In genomic region chr4:132382243-132382642, GRCh38 we compare ENCODE assay signal across 30 cellular contexts.
"Had no signal": no experiment of that assay in that cellular context is flagged by ENCODE, and none has a peak within 500 bp of the region (broad histone marks: within the 10 kb centered on the region; RNA-seq: fewer than 3 reads in every experiment).

No MANE protein-coding gene starts in this region.

- H3K9me3 ChIP-seq: left lung, lower lobe of right lung, pancreas, prostate gland, stomach, testis, thyroid gland, upper lobe of left lung, vagina had no signal

- H3K4me1 Mint-ChIP-seq: immature natural killer cell; naive thymus-derived CD8-positive, alpha-beta T cell; nephron; neural crest cell; stimulated activated naive B cell treated with anti-CD40 and anti-IgM and Interleukin-4, amounts not matched to agents 10 μg/mL and 1 μg/mL and 100 μg/mL, for 72 hours had no signal

- H3K36me3 Mint-ChIP-seq: naive thymus-derived CD8-positive, alpha-beta T cell; stimulated activated naive B cell treated with anti-CD40 and anti-IgM and Interleukin-4, amounts not matched to agents 10 μg/mL and 1 μg/mL and 100 μg/mL, for 72 hours had no signal

- DNase-seq: immature natural killer cell; kidney; left colon; left lung; lower lobe of right lung; mammary epithelial cell; mesenchymal stem cell; naive thymus-derived CD8-positive, alpha-beta T cell; nucleus accumbens; pancreas; posterior cingulate gyrus; retina; stimulated activated CD4-positive, alpha-beta T cell treated with anti-CD3 and anti-CD28 coated beads, Interleukin-12 subunit alpha, Interleukin-12 subunit beta, amount 100 ng/mL, for 4 hours; stimulated activated CD4-positive, alpha-beta T cell treated with anti-CD3 and anti-CD28 coated beads, Interleukin-15, amount 100 ng/mL, for 24 hours; stimulated activated CD4-positive, alpha-beta T cell treated with anti-CD3 and anti-CD28 coated beads, Interleukin-2, amount 100 ng/mL, for 24 hours; stimulated activated CD4-positive, alpha-beta T cell treated with anti-CD3 and anti-CD28 coated beads, Interleukin-4, amount 100 ng/mL, for 1 hour; stimulated activated naive B cell treated with anti-CD40 and anti-IgM and Interleukin-4, amounts not matched to agents 10 μg/mL and 1 μg/mL and 100 μg/mL, for 72 hours; stimulated activated naive CD8-positive, alpha-beta T cell treated with anti-CD3 and anti-CD28 coated beads, Interleukin-15, Interleukin-2, amounts not matched to agents 100 U/mL and 50 U/mL, for 24 hours; stomach; testis; thyroid gland; transverse colon; upper lobe of left lung had no signal

- H3K27ac Mint-ChIP-seq: immature natural killer cell; naive thymus-derived CD8-positive, alpha-beta T cell; nephron; stimulated activated naive B cell treated with anti-CD40 and anti-IgM and Interleukin-4, amounts not matched to agents 10 μg/mL and 1 μg/mL and 100 μg/mL, for 72 hours had no signal

- FAIRE-seq: islet of Langerhans, kidney, pancreas had no signal

- H3K27me3 Mint-ChIP-seq: naive thymus-derived CD8-positive, alpha-beta T cell; stimulated activated naive B cell treated with anti-CD40 and anti-IgM and Interleukin-4, amounts not matched to agents 10 μg/mL and 1 μg/mL and 100 μg/mL, for 72 hours had no signal

- ATAC-seq: left colon; left lung; lower lobe of right lung; naive thymus-derived CD8-positive, alpha-beta T cell; pancreas; right cardiac atrium; sciatic nerve; stimulated activated naive B cell treated with anti-CD40 and anti-IgM and Interleukin-4, amounts not matched to agents 10 μg/mL and 1 μg/mL and 100 μg/mL, for 72 hours; stimulated activated naive CD8-positive, alpha-beta T cell treated with anti-CD3 and anti-CD28 coated beads, Interleukin-15, Interleukin-2, amounts not matched to agents 100 U/mL and 50 U/mL, for 24 hours had no signal

- H3K4me3 Mint-ChIP-seq: immature natural killer cell; naive thymus-derived CD8-positive, alpha-beta T cell; nephron; neural crest cell; stimulated activated naive B cell treated with anti-CD40 and anti-IgM and Interleukin-4, amounts not matched to agents 10 μg/mL and 1 μg/mL and 100 μg/mL, for 72 hours had no signal
